Comparison of ENCODE assay signal across 9 cellular contexts in genomic region chr13:94860981-94861407, GRCh38.
DNase-seq lines count a peak whose midpoint lies in the region; ATAC-seq and TF ChIP-seq lines count a peak whose summit lies in the region.
"Had no signal": no experiment of that assay in that cellular context is flagged by ENCODE, and none has a peak within 500 bp of the region (broad histone marks: within the 10 kb centered on the region; RNA-seq: fewer than 3 reads in every experiment).

No MANE protein-coding gene starts in this region.

- H3K9me3 ChIP-seq in PC-9 (ENCODE audit: insufficient read depth, low read depth) (no peaks in the 10 kb centered on the region), esophagus muscularis mucosa (no peaks in the 10 kb centered on the region)

- H3K9me2 ChIP-seq in PC-9 (ENCODE audit: insufficient read depth), result no peaks in the 10 kb centered on the region

- intact Hi-C loops in PC-9 (cut with micrococcal nuclease; ENCODE audit: unreplicated experiment) (no loop called here), esophagus muscularis mucosa (cut with DNase I) (no loop called here)

- no peaks in the 10 kb centered on the region for H3K79me2 ChIP-seq in PC-9 (ENCODE audit: low read depth)

- no peaks in the 10 kb centered on the region for H3K4me1 ChIP-seq in PC-9 (replicated peaks; ENCODE audit: insufficient read depth)
- peaks cover 0 to 12% (median 3%) of the 10 kb centered on the region in 4 donors for H3K4me1 ChIP-seq in esophagus muscularis mucosa

- BruUV-seq in PC-9 (replicated peaks; lab: Mats Ljungman, UMichigan), result no TSS peak

- TF ChIP-seq CTCF in BJ (IDR thresholded peaks at IDR 0.05; ENCODE audit: insufficient read depth, low read depth, low read length) (no peak), PC-9 (conservative IDR thresholded peaks at IDR 0.05) (no peak), esophagus muscularis mucosa (IDR thresholded peaks at IDR 0.05) (no peak)

- 33% methylated on average over 8 of the region's 8 CpGs for WGBS in esophagus muscularis mucosa

- H3K27me3 ChIP-seq in BJ (ENCODE audit: control insufficient read depth, insufficient read depth, low read length) (peaks cover 2% of the 10 kb centered on the region), PC-9 (ENCODE audit: insufficient read depth, low read depth) (peaks cover 82% of the 10 kb centered on the region), esophagus muscularis mucosa (peaks cover 0 to 4% (median 0%) of the 10 kb centered on the region in 4 donors)

- no peaks in the 10 kb centered on the region for H3K36me3 ChIP-seq in BJ (ENCODE audit: control insufficient read depth, insufficient read depth, low read length)
- H3K36me3 ChIP-seq in PC-9 (ENCODE audit: low read depth), result no peaks in the 10 kb centered on the region
- no peaks in the 10 kb centered on the region for H3K36me3 ChIP-seq in esophagus muscularis mucosa

- H3K4me3 ChIP-seq in BJ (ENCODE audit: low read depth, low read length) (peak overlapping the region; percentile 37), PC-9 (no peak overlapping the region), esophagus muscularis mucosa (peak overlapping the region; percentile 34 to 52 (median 38)), skin epidermis (peak overlapping the region in 6 of 7 experiments; percentile 2 to 28 (median 14))

- ATAC-seq in GM21515 (IDR thresholded peaks at IDR 0.05; ENCODE audit: unreplicated experiment), result peak; percentile 63
- ATAC-seq: HCT116 had no signal

- DNase-seq in BJ (ENCODE audit: low read depth) (no peak), PC-9 (no peak), esophagus muscularis mucosa (ENCODE audit: extremely low spot score) (no peak), LoVo (ENCODE audit: low spot score) (no peak), RPMI8226 (no peak)
- DNase-seq in central memory CD4-positive, alpha-beta T cell, result no peak

- TF ChIP-seq EP300 in esophagus muscularis mucosa (IDR thresholded peaks at IDR 0.05), result no peak

- POLR2A ChIA-PET in BJ (lab: Charles Lee) (no interaction called here), PC-9 (lab: Charles Lee; ENCODE audit: unreplicated experiment) (no interaction called here)

- H3F3A ChIP-seq in PC-9 (ENCODE audit: insufficient read depth, low read depth), result no peaks in the 10 kb centered on the region

- H4K20me1 ChIP-seq in PC-9 (ENCODE audit: insufficient read depth), result no peaks in the 10 kb centered on the region

- H3K27ac ChIP-seq in PC-9, result no peak overlapping the region
- H3K27ac ChIP-seq in esophagus muscularis mucosa (replicated peaks in 1 of 4), result peak overlapping the region in 1 of 4 donors; percentile 31
- peak overlapping the region in 9 of 21 experiments; percentile 10 to 58 (median 17) for H3K27ac ChIP-seq in skin epidermis

- peak overlapping the region; percentile 41 for H3K4me2 ChIP-seq in PC-9

- no peak for TF ChIP-seq POLR2A in esophagus muscularis mucosa (IDR thresholded peaks at IDR 0.05; ENCODE audit: low read depth)

- no peak overlapping the region for H2AFZ ChIP-seq in PC-9

- CTCF ChIA-PET in BJ (lab: Yijun Ruan, JAX) (no interaction called here), PC-9 (lab: Charles Lee) (no interaction called here)
